In genomic region chr9:137236238-137236935, GRCh38 we compare ENCODE assay signal across 8 cellular contexts. TPM values are rescaled to one million over a fixed set of nuclear protein-coding genes. Genes with fewer than 3 reads are reported as not detected.
A peak's percentile ranks its signal among the peaks of the same experiment; 100 is the strongest.
DNase-seq lines count a peak whose midpoint lies in the region; ATAC-seq and TF ChIP-seq lines count a peak whose summit lies in the region.

No MANE protein-coding gene starts in this region.

- H3K9me3 ChIP-seq in DND-41 (ENCODE audit: insufficient read depth, low read length, severe bottlenecking), result no peaks in the 10 kb centered on the region
- no peaks in the 10 kb centered on the region for H3K9me3 ChIP-seq in HUES6 (ENCODE audit: control insufficient read depth, insufficient read depth, low read depth, low read length)
- no peaks in the 10 kb centered on the region for H3K9me3 ChIP-seq in NT2/D1 (ENCODE audit: insufficient read depth, low read length)
- no peaks in the 10 kb centered on the region for H3K9me3 ChIP-seq in mucosa of stomach (ENCODE audit: control insufficient read depth, low read length)

- H3K36me3 Mint-ChIP-seq in endothelial cell (ENCODE audit: low read depth, unreplicated experiment), result peaks cover 3% of the 10 kb centered on the region

- H3K4me3 Mint-ChIP-seq in endothelial cell (ENCODE audit: unreplicated experiment), result no peak overlapping the region

- peak; percentile 55 for ATAC-seq in DND-41 (ENCODE audit: insufficient read depth, low read depth)
- ATAC-seq in HG03565 (IDR thresholded peaks at IDR 0.05; ENCODE audit: unreplicated experiment), result no peak

- peaks cover 13% of the 10 kb centered on the region; the same call in 1 of the 2 replicates for H4K20me1 ChIP-seq in DND-41 (ENCODE audit: insufficient read depth, low read length)

- peaks cover 8% of the 10 kb centered on the region for H3K27me3 Mint-ChIP-seq in endothelial cell (ENCODE audit: unreplicated experiment)

- H3K36me3 ChIP-seq in DND-41 (ENCODE audit: insufficient read depth, low read length) (no peaks in the 10 kb centered on the region; the same call in 1 of the 2 replicates), HUES6 (ENCODE audit: control insufficient read depth, insufficient read depth, low read length) (no peaks in the 10 kb centered on the region), NT2/D1 (ENCODE audit: insufficient read depth, insufficient read length, low read length) (peaks cover 12% of the 10 kb centered on the region), mucosa of stomach (ENCODE audit: control insufficient read depth, insufficient read depth, low read length) (no peaks in the 10 kb centered on the region)

- DNase-seq in DND-41 (peak; percentile 89), NT2/D1 (ENCODE audit: low read depth, low spot score) (peak; percentile 78), endothelial cell (ENCODE audit: low spot score) (peak; percentile 92)
- peak; percentile 72 for DNase-seq in activated CD8-positive, alpha-beta memory T cell treated with anti-CD3 and anti-CD28 coated beads, Interleukin-2, amount 50 U/mL, for 24 hours (ENCODE audit: extremely low read depth)
- peak; percentile 78 to 79 for DNase-seq in stimulated activated CD8-positive, alpha-beta memory T cell treated with anti-CD3 and anti-CD28 coated beads, Interleukin-4, amount 100 ng/mL, for 4 hours (ENCODE audit: low read depth in 2 of 2, low spot score in 1 of 2)

- peak overlapping the region; percentile 38; the same call in 1 of the 2 replicates for H3K9ac ChIP-seq in DND-41 (ENCODE audit: low read depth, low read length)
- H3K9ac ChIP-seq in HUES6 (ENCODE audit: low read length), result no peak overlapping the region
- H3K9ac ChIP-seq in NT2/D1 (ENCODE audit: insufficient read length, low read depth), result peak overlapping the region; percentile 62
- H3K9ac ChIP-seq in mucosa of stomach (ENCODE audit: low read length), result peak overlapping the region; percentile 48

- H3K4me1 Mint-ChIP-seq in endothelial cell (ENCODE audit: unreplicated experiment), result peaks cover 2% of the 10 kb centered on the region

- H3K27me3 ChIP-seq in DND-41 (ENCODE audit: insufficient read depth, low read length, poor library complexity), result no peaks in the 10 kb centered on the region
- H3K27me3 ChIP-seq in HUES6 (ENCODE audit: control insufficient read depth, insufficient read depth, low read length), result no peaks in the 10 kb centered on the region
- H3K27me3 ChIP-seq in NT2/D1 (ENCODE audit: insufficient read depth, insufficient read length), result no peaks in the 10 kb centered on the region
- peaks cover 43% of the 10 kb centered on the region for H3K27me3 ChIP-seq in mucosa of stomach (ENCODE audit: control insufficient read depth, insufficient read depth, low read length)

- H3K4me1 ChIP-seq in DND-41 (ENCODE audit: insufficient read depth, low read length) (peaks cover 37% of the 10 kb centered on the region), HUES6 (ENCODE audit: control insufficient read depth, insufficient read depth, low read length) (peaks cover 26% of the 10 kb centered on the region), NT2/D1 (ENCODE audit: insufficient read depth, insufficient read length) (peaks cover 44% of the 10 kb centered on the region), mucosa of stomach (ENCODE audit: control insufficient read depth, insufficient read depth, low read length) (peaks cover 36% of the 10 kb centered on the region)

- peak overlapping the region; percentile 52 for H3K4me2 ChIP-seq in DND-41 (ENCODE audit: insufficient read depth, low read length)

- no peaks in the 10 kb centered on the region for H3K9me3 Mint-ChIP-seq in endothelial cell (ENCODE audit: unreplicated experiment)

- H3K27ac ChIP-seq in DND-41 (ENCODE audit: low read length), result no peak overlapping the region
- no peak overlapping the region for H3K27ac ChIP-seq in HUES6 (ENCODE audit: low read depth, low read length)

- TF ChIP-seq CTCF in DND-41 (IDR thresholded peaks at IDR 0.05; ENCODE audit: borderline replicate concordance, extremely low read depth, low read length, poor library complexity, severe bottlenecking) (peak; percentile 98), endothelial cell (IDR thresholded peaks at IDR 0.05; ENCODE audit: unreplicated experiment) (peak; percentile 96)

- H3K79me2 ChIP-seq in DND-41 (ENCODE audit: insufficient read depth, low read length), result peaks cover 9% of the 10 kb centered on the region

- H3K27ac Mint-ChIP-seq in endothelial cell (ENCODE audit: unreplicated experiment), result no peak overlapping the region

- peak overlapping the region; percentile 8; the same call in 1 of the 2 replicates for H2AFZ ChIP-seq in DND-41 (ENCODE audit: low read depth, low read length)

- H3K4me3 ChIP-seq in DND-41 (ENCODE audit: low read depth in 1 of 2, low read length in 2 of 2) (no peak overlapping the region), HUES6 (ENCODE audit: low read depth, low read length) (0 out of 2 replicates have a peak overlapping the region, but pooled peaks have one; percentile 20), NT2/D1 (ENCODE audit: insufficient read length, low read depth) (no peak overlapping the region), mucosa of stomach (ENCODE audit: low read length) (no peak overlapping the region)

RNA-seq across cellular contexts. Expression of gene TUBB4B, which starts 4.7 kb away (rescaled TPM):
- 134 TPM for total RNA-seq in endothelial cell (ENCODE audit: unreplicated experiment)

RNA-seq across cellular contexts. Expression of gene SLC34A3, which starts 5.7 kb away (rescaled TPM):
- not detected for total RNA-seq in endothelial cell (ENCODE audit: unreplicated experiment)

RNA-seq across cellular contexts. Expression of gene RNF224, which starts 9.1 kb away (rescaled TPM):
- not detected for total RNA-seq in endothelial cell (ENCODE audit: unreplicated experiment)

RNA-seq across cellular contexts. Expression of gene CYSRT1, which starts 11.4 kb away (rescaled TPM):
- total RNA-seq in endothelial cell (ENCODE audit: unreplicated experiment), result 1.4 TPM

RNA-seq across cellular contexts. Expression of gene RNF208, which starts 14.3 kb away (rescaled TPM):
- total RNA-seq in endothelial cell (ENCODE audit: unreplicated experiment), result 1.1 TPM
